8 cellular contexts compared by ENCODE assay signal in the genomic region with DNA sequence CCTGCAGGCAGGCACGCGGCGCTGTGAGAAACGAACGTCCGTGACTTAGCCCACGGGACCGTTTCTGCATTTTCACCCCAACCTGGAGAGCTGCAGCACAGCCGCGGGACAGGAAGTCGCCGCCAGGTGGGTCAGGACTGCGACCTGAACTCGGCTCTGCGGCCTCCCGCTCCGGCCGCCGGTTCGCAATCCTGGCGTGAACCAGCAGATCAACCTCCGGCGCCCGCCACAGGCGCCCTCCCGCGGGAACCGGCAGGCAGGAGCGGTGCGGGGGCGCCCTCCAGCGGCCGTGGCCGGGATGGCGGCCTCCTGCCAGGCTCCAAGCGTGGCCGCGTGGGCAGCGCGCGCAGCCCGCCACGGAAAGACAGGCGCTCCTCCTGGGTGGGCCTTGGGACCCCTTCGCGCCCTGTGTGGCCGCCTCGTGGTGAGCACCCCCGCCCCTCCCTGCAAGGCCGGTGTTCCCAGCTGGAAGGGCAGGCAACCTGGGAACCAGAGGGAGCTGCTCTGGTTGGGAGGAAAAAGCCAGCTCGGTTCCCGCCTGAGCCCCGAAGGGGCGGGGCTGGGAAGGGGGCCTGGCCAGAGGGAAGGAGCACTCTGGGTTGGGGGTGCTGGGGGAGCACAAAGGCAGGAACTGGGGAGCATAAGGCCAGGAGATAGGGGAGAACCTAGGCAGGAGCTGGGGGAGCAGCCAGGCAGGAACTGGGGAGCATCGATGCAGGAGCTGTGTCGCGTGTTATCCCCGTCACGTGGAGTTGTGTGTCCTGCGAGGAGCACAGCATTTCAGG. TPM values are rescaled to one million over a fixed set of nuclear protein-coding genes. Genes with fewer than 3 reads are reported as not detected.
DNase-seq lines count a peak whose midpoint lies in the region; ATAC-seq and TF ChIP-seq lines count a peak whose summit lies in the region.

No MANE protein-coding gene starts in this region.

- WGBS in stomach, 5 donors: 5 to 26% (median 8%) methylated on average over 14 to 60 of the region's 60 CpGs

- H3K9me3 Mint-ChIP-seq in neural progenitor cell: no peaks in the 10 kb centered on the region

- intact Hi-C loops in stomach (cut with DNase I; ENCODE audit: low total_unique reads): loop anchor here (10.0 kb wide), 3 partner anchors 50 to 180 kb away; no protein-coding TSS in a partner anchor

- H3K36me3 ChIP-seq in neural progenitor cell (no peaks in the 10 kb centered on the region), stomach (no peaks in the 10 kb centered on the region)

- peaks cover 15% of the 10 kb centered on the region for H3K27me3 Mint-ChIP-seq in neural progenitor cell (ENCODE audit: insufficient read depth, low read depth)

- ATAC-seq in GM21423 (IDR thresholded peaks at IDR 0.05; ENCODE audit: unreplicated experiment): peak; percentile 46
- ATAC-seq in foreskin keratinocyte: peak; percentile 61

- no peaks in the 10 kb centered on the region for H3K79me2 ChIP-seq in neural progenitor cell (ENCODE audit: low read depth)

- TF ChIP-seq EP300 in stomach (IDR thresholded peaks at IDR 0.05): no peak

- no peak for TF ChIP-seq POLR2A in stomach (IDR thresholded peaks at IDR 0.05)

- H2AFZ ChIP-seq in neural progenitor cell (replicated peaks): peak overlapping the region; percentile 94

- peak; percentile 99 for TF ChIP-seq CTCF in RWPE1 (conservative IDR thresholded peaks at IDR 0.05; ENCODE audit: low read depth)
- peak; percentile 99 for TF ChIP-seq CTCF in foreskin keratinocyte (conservative IDR thresholded peaks at IDR 0.05)
- TF ChIP-seq CTCF in neural progenitor cell (IDR thresholded peaks at IDR 0.05): peak; percentile 98
- TF ChIP-seq CTCF in stomach (IDR thresholded peaks at IDR 0.05): peak in 5 of 7 experiments; percentile 70 to 100 (median 100)

- no peaks in the 10 kb centered on the region for H3K9me3 ChIP-seq in neural progenitor cell (ENCODE audit: low read depth)
- no peaks in the 10 kb centered on the region for H3K9me3 ChIP-seq in stomach

- H3K4me3 ChIP-seq in neural progenitor cell: peak overlapping the region; percentile 50
- H3K4me3 ChIP-seq in stomach: peak overlapping the region; percentile 36 to 56 (median 39)

- H3F3A ChIP-seq in neural progenitor cell (ENCODE audit: low read depth): peaks cover 28% of the 10 kb centered on the region

- H3K27me3 ChIP-seq in foreskin keratinocyte: peaks cover 28% of the 10 kb centered on the region
- H3K27me3 ChIP-seq in neural progenitor cell: peaks cover 75% of the 10 kb centered on the region
- peaks cover 0 to 32% (median 3%) of the 10 kb centered on the region in 3 donors for H3K27me3 ChIP-seq in stomach

- peak overlapping the region; percentile 89 for H3K4me2 ChIP-seq in neural progenitor cell

- no peak overlapping the region for H3K4me3 Mint-ChIP-seq in neural progenitor cell

- POLR2A ChIA-PET in RWPE1 (lab: Yijun Ruan, JAX; ENCODE audit: low non-redundant PET): interaction anchor here (1.0 kb wide), 1 partner anchor 16 kb away, joined by 3 read pairs; no protein-coding TSS in a partner anchor

- DNase-seq in COLO668 (lab: John Stamatoyannopoulos, UW; ENCODE audit: unreplicated experiment) (peak; percentile 86), Kasumi-1 (lab: John Stamatoyannopoulos, UW) (peak; percentile 88 to 90), RWPE1 (ENCODE audit: low spot score) (peak; percentile 79), foreskin keratinocyte (peak in 1 of 2 donors; percentile 44), neural progenitor cell (ENCODE audit: low spot score) (peak; percentile 96), stomach (peak; percentile 93)
- peak; percentile 81 for DNase-seq in activated effector memory CD4-positive, alpha-beta T cell treated with Interleukin-2 at 50 U/mL for 16 hours

- H3K4me1 Mint-ChIP-seq in neural progenitor cell: peaks cover 49% of the 10 kb centered on the region

- no peak overlapping the region for H3K9ac ChIP-seq in neural progenitor cell

- no peaks in the 10 kb centered on the region for H3K36me3 Mint-ChIP-seq in neural progenitor cell

- H3K4me1 ChIP-seq in foreskin keratinocyte (no peaks in the 10 kb centered on the region), neural progenitor cell (peaks cover 24% of the 10 kb centered on the region), stomach (peaks cover 47 to 75% (median 56%) of the 10 kb centered on the region in 4 donors)

- H3K27ac ChIP-seq in RWPE1 (peak overlapping the region; percentile 63), foreskin keratinocyte (no peak overlapping the region), neural progenitor cell (no peak overlapping the region), stomach (no peak overlapping the region)

- CTCF ChIA-PET in RWPE1 (lab: Yijun Ruan, JAX): interaction anchor here (0.5 to 3.0 kb wide), 26 partner anchors 10 to 338 kb away, joined by 3 to 20 read pairs (median 4); partner anchors contain the start of gene BAHCC1

- no peaks in the 10 kb centered on the region for H4K20me1 ChIP-seq in neural progenitor cell (ENCODE audit: low read depth)

- H3K27ac Mint-ChIP-seq in neural progenitor cell: no peak overlapping the region

RNA-seq across cellular contexts. Expression of gene ACTG1, which starts 28.2 kb away (rescaled TPM):
- total RNA-seq in foreskin keratinocyte (3,185 and 3,808 TPM in 2 replicates), neural progenitor cell (ENCODE audit: low replicate concordance) (1,228 and 2,405 TPM in 2 replicates), stomach (1,000 to 10,000 TPM in 4 of 5 donors, 100 to 1,000 TPM in 1; 978 to 2,952 (median 1,777) TPM)
- polyA plus RNA-seq in foreskin keratinocyte (3,262 and 3,802 TPM in 2 replicates), stomach (1,000 to 10,000 TPM; 1,866 to 2,457 (median 2,070) TPM)

RNA-seq across cellular contexts. Expression of gene FSCN2, which starts 43.8 kb away (rescaled TPM):
- total RNA-seq in foreskin keratinocyte: not detected in 2 replicates
- polyA plus RNA-seq in foreskin keratinocyte: not detected in 2 replicates
- total RNA-seq in neural progenitor cell (ENCODE audit: low replicate concordance): 0.28 TPM in 1 of 2 replicates, not detected in the other
- 10 to 100 TPM in 1 of 5 donors, 1 to 10 TPM in 3, not detected in 1; 2.8 to 21.7 (median 6.2) TPM for total RNA-seq in stomach
- polyA plus RNA-seq in stomach: 1 to 10 TPM in 2 of 3 donors, under 1 TPM in 1; 0.90 to 2.7 (median 2.1) TPM
